Comparison of ENCODE assay signal across 8 cellular contexts in genomic region chr17:2084766-2085647, GRCh38. TPM values are rescaled to one million over a fixed set of nuclear protein-coding genes. Genes with fewer than 3 reads are reported as not detected.
DNase-seq lines count a peak whose midpoint lies in the region; ATAC-seq and TF ChIP-seq lines count a peak whose summit lies in the region.

No MANE protein-coding gene starts in this region.

- peaks cover 1 to 8% (median 5%) of the 10 kb centered on the region in 4 donors for H3K36me3 ChIP-seq in liver (ENCODE audit: control insufficient read depth in 4 of 4, insufficient read depth in 3 of 4, low read depth in 1 of 4, low read length in 3 of 4)
- H3K36me3 ChIP-seq in thyroid gland = peaks cover 9% of the 10 kb centered on the region in 2 donors

- H3K27ac ChIP-seq in liver (ENCODE audit: low read depth in 1 of 2, low read length in 2 of 2) (peak overlapping the region; percentile 64 to 79), thyroid gland (peak overlapping the region; percentile 63 to 69 (median 64))

- DNase-seq in NCI-H748 (lab: John Stamatoyannopoulos, UW; ENCODE audit: unreplicated experiment) (peak; percentile 19), NCI-H748 treated with DMSO at 0.1 percent for 48 hours (lab: John Stamatoyannopoulos, UW) (no peak), cardiac fibroblast (ENCODE audit: low read depth in 2 of 2) (peak; percentile 89 to 95), thyroid gland (no peak), germinal center (ENCODE audit: low spot score) (no peak)
- DNase-seq in activated CD4-positive, alpha-beta T cell treated with anti-CD3 and anti-CD28 coated beads for 4 hours = no peak

- no peak for ATAC-seq in HG02571 (IDR thresholded peaks at IDR 0.05; ENCODE audit: unreplicated experiment)

- H3K4me3 ChIP-seq in cardiac fibroblast (replicated peaks in 1 of 2; ENCODE audit: low read depth in 2 of 2, low read length in 2 of 2) = no peak overlapping the region
- no peak overlapping the region for H3K4me3 ChIP-seq in liver (ENCODE audit: low read depth in 1 of 3, low read length in 3 of 3)
- no peak overlapping the region for H3K4me3 ChIP-seq in thyroid gland (replicated peaks in 1 of 3)

- H3K27me3 ChIP-seq in liver (ENCODE audit: control insufficient read depth in 4 of 4, insufficient read depth in 4 of 4, low read length in 3 of 4) = no peaks in the 10 kb centered on the region
- H3K27me3 ChIP-seq in thyroid gland = no peaks in the 10 kb centered on the region

- intact Hi-C loops in thyroid gland (cut with DNase I) = no loop called here

- 72% methylated on average over 13 of the region's 13 CpGs for WGBS in liver
- 67 to 68% methylated on average over 13 of the region's 13 CpGs for WGBS in thyroid gland, 2 donors

- no peak for TF ChIP-seq POLR2A in thyroid gland (IDR thresholded peaks at IDR 0.05)

- H3K9ac ChIP-seq in liver (ENCODE audit: low read depth in 1 of 2, low read length in 2 of 2) = peak overlapping the region in 1 of 2 donors; percentile 10

- H3K9me3 ChIP-seq in liver (ENCODE audit: control insufficient read depth in 4 of 4, low read length in 3 of 4) = no peaks in the 10 kb centered on the region
- no peaks in the 10 kb centered on the region for H3K9me3 ChIP-seq in thyroid gland

- no peak for TF ChIP-seq RAD21 in liver (IDR thresholded peaks at IDR 0.05)

- H3K4me1 ChIP-seq in liver (ENCODE audit: control insufficient read depth in 4 of 4, insufficient read depth in 4 of 4, low read length in 3 of 4) = peaks cover 2 to 27% (median 17%) of the 10 kb centered on the region in 4 donors
- H3K4me1 ChIP-seq in thyroid gland = peaks cover 0 to 59% of the 10 kb centered on the region in 2 donors

- TF ChIP-seq CTCF in cardiac fibroblast (IDR thresholded peaks at IDR 0.05; ENCODE audit: low read depth, low read length) (no peak), liver (IDR thresholded peaks at IDR 0.05; ENCODE audit: low read depth, low read length, missing input control) (no peak), thyroid gland (IDR thresholded peaks at IDR 0.05) (no peak)

TF ChIP-seq in liver, 16 proteins besides CTCF, POLR2A, EP300 and RAD21:
- TF ChIP-seq FOXA1 (IDR thresholded peaks at IDR 0.05) = no peak
- TF ChIP-seq, protein P1, sequence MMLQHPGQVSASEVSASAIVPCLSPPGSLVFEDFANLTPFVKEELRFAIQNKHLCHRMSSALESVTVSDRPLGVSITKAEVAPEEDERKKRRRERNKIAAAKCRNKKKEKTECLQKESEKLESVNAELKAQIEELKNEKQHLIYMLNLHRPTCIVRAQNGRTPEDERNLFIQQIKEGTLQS (IDR thresholded peaks at IDR 0.05) = no peak
- TF ChIP-seq JUND (IDR thresholded peaks at IDR 0.05) = no peak
- TF ChIP-seq SP1 (IDR thresholded peaks at IDR 0.05) = peak; percentile 51
- TF ChIP-seq RXRA (IDR thresholded peaks at IDR 0.05) = peak; percentile 46 to 58
- TF ChIP-seq YY1 (IDR thresholded peaks at IDR 0.05) = no peak
- peak; percentile 65 for TF ChIP-seq NR2F2 (IDR thresholded peaks at IDR 0.05)
TF ChIP-seq in liver: peak in this region for 3.

RNA-seq across cellular contexts. Expression of gene HIC1, which starts 30.1 kb away (rescaled TPM):
- total RNA-seq in liver = 1 to 10 TPM; 3.9 to 4.8 TPM
- 1 to 10 TPM in 1 of 2 donors, under 1 TPM in 1; 0.44 to 3.5 TPM for polyA plus RNA-seq in liver
- total RNA-seq in thyroid gland = 10 to 100 TPM; 13.3 to 23.2 (median 18.3) TPM

RNA-seq across cellular contexts. Expression of gene OVCA2, which starts 43.2 kb away (rescaled TPM):
- total RNA-seq in liver (10 to 100 TPM; 16.1 to 17.2 TPM), thyroid gland (10 to 100 TPM; 37.6 to 54.1 (median 47.3) TPM)
- polyA plus RNA-seq in liver = 10 to 100 TPM; 30.3 to 30.6 TPM

RNA-seq across cellular contexts. Expression of gene DPH1, which starts 55.1 kb away (rescaled TPM):
- total RNA-seq in liver = 10 to 100 TPM in 1 of 2 donors, 1 to 10 TPM in 1; 9.8 to 24.6 TPM
- polyA plus RNA-seq in liver = 10 to 100 TPM; 17.5 to 21.2 TPM
- total RNA-seq in thyroid gland = 10 to 100 TPM; 41.6 to 61.1 (median 49.3) TPM

RNA-seq across cellular contexts. Expression of gene RTN4RL1, which starts 59.9 kb away (rescaled TPM):
- total RNA-seq in liver (1 to 10 TPM in 1 of 2 donors, under 1 TPM in 1; 0.65 to 1.8 TPM), thyroid gland (1 to 10 TPM; 1.6 to 4.9 (median 2.5) TPM)
- 1 to 10 TPM in 1 of 2 donors, under 1 TPM in 1; 0.04 to 5.4 TPM for polyA plus RNA-seq in liver

Comparison
In these comparisons a context has a peak if more than half of its experiments do, and no peak if none do; other contexts are left out.
1. DNase-seq: peak in NCI-H748 (single experiment) and cardiac fibroblast (2 of 2); none in NCI-H748 treated with DMSO at 0.1 percent for 48 hours (single experiment), thyroid gland (0 of 2), activated CD4-positive, alpha-beta T cell treated with anti-CD3 and anti-CD28 coated beads for 4 hours (0 of 2) and germinal center (single experiment).